Comparison of ENCODE assay signal across 37 cellular contexts in genomic region chr4:20381005-20381404, GRCh38.
"Had no signal": no experiment of that assay in that cellular context is flagged by ENCODE, and none has a peak within 500 bp of the region (broad histone marks: within the 10 kb centered on the region; RNA-seq: fewer than 3 reads in every experiment).

No MANE protein-coding gene starts in this region.

- H3K9me3 ChIP-seq: ascending aorta had no signal

- FAIRE-seq: bronchial epithelial cell, TTC549 had no signal

- ATAC-seq: activated CD8-positive, alpha-beta T cell treated with anti-CD3 and anti-CD28 coated beads for 36 hours; activated naive CD8-positive, alpha-beta T cell treated with anti-CD3 and anti-CD28 coated beads, Interleukin-2, amount 50 U/mL, for 24 hours had no signal

- DNase-seq: activated B cell treated with CpG ODN at 0.5 μM for 24 hours; activated CD4-positive, alpha-beta memory T cell treated with anti-CD3 and anti-CD28 coated beads for 36 hours; activated CD4-positive, alpha-beta T cell treated with anti-CD3 and anti-CD28 coated beads for 4 hours; activated CD4-positive, alpha-beta T cell treated with anti-CD3 and anti-CD28 coated beads, Interleukin-2, amount 10 ng/mL, durations not matched to agents 24 days and 14 days; activated CD4-positive, alpha-beta T cell treated with anti-CD3 and anti-CD28 coated beads, Interleukin-2, amount 50 U/mL, for 1 hour; activated CD4-positive, alpha-beta T cell treated with anti-CD3 and anti-CD28 coated beads, Interleukin-2, amount 50 U/mL, for 4 hours; activated CD4-positive, CD25-positive, alpha-beta regulatory T cell treated with anti-CD3 and anti-CD28 coated beads, Interleukin-2, amount 50 U/mL, for 72 hours; activated CD8-positive, alpha-beta memory T cell treated with anti-CD3 and anti-CD28 coated beads, Interleukin-2, amount 50 U/mL, for 4 hours; activated CD8-positive, alpha-beta T cell treated with anti-CD3 and anti-CD28 coated beads for 36 hours; activated effector memory CD4-positive, alpha-beta T cell treated with Interleukin-2 at 50 U/mL for 16 hours; activated gamma-delta T cell; activated naive CD4-positive, alpha-beta T cell treated with anti-CD3 and anti-CD28 coated beads, Interleukin-2, amount 10 ng/mL, durations not matched to agents 7 days and 5 days; activated naive CD4-positive, alpha-beta T cell treated with Interleukin-2 at 50 U/mL for 16 hours; activated naive CD8-positive, alpha-beta T cell treated with anti-CD3 and anti-CD28 coated beads, Interleukin-2, amount 10 ng/mL, durations not matched to agents 7 days and 5 days; activated naive CD8-positive, alpha-beta T cell treated with anti-CD3 and anti-CD28 coated beads, Interleukin-2, amount 50 U/mL, for 24 hours; activated T-cell treated with anti-CD3 and anti-CD28 coated beads for 4 hours; activated T-cell treated with anti-CD3 and anti-CD28 coated beads, Interleukin-2, amount 50 U/mL, for 1 hour; activated T-cell treated with anti-CD3 and anti-CD28 coated beads, Interleukin-2, amount 50 U/mL, for 48 hours; amygdala; anterior cingulate cortex; caudate nucleus; cerebellar nuclear complex; T-helper 1 cell; T-helper 2 cell; T-helper 9 cell had no signal

- H3K4me1 Mint-ChIP-seq: activated B cell treated with CpG ODN at 0.5 μM for 24 hours; activated CD4-positive, alpha-beta T cell treated with anti-CD3 and anti-CD28 coated beads, Interleukin-2, amount 10 ng/mL, durations not matched to agents 24 days and 14 days; activated naive CD4-positive, alpha-beta T cell treated with anti-CD3 and anti-CD28 coated beads, Interleukin-2, amount 10 ng/mL, durations not matched to agents 7 days and 5 days; activated naive CD4-positive, alpha-beta T cell treated with anti-CD3 and anti-CD28 coated beads, Interleukin-2, amount 50 U/mL, for 24 hours; activated naive CD8-positive, alpha-beta T cell treated with anti-CD3 and anti-CD28 coated beads, Interleukin-2, amount 10 ng/mL, durations not matched to agents 7 days and 5 days; activated naive CD8-positive, alpha-beta T cell treated with anti-CD3 and anti-CD28 coated beads, Interleukin-2, amount 50 U/mL, for 24 hours; central memory CD8-positive, alpha-beta T cell had no signal

- H3K27me3 Mint-ChIP-seq: activated B cell treated with CpG ODN at 0.5 μM for 24 hours; activated CD4-positive, alpha-beta T cell treated with anti-CD3 and anti-CD28 coated beads, Interleukin-2, amount 10 ng/mL, durations not matched to agents 24 days and 14 days; activated CD8-positive, alpha-beta T cell treated with anti-CD3 and anti-CD28 coated beads for 36 hours; activated naive CD4-positive, alpha-beta T cell treated with anti-CD3 and anti-CD28 coated beads, Interleukin-2, amount 10 ng/mL, durations not matched to agents 7 days and 5 days; activated naive CD8-positive, alpha-beta T cell treated with anti-CD3 and anti-CD28 coated beads, Interleukin-2, amount 10 ng/mL, durations not matched to agents 7 days and 5 days; activated naive CD8-positive, alpha-beta T cell treated with anti-CD3 and anti-CD28 coated beads, Interleukin-2, amount 50 U/mL, for 24 hours; brain; central memory CD8-positive, alpha-beta T cell had no signal

- H3K36me3 ChIP-seq: ascending aorta, cardiac muscle cell had no signal

- H3K27me3 ChIP-seq: ascending aorta, cardiac muscle cell had no signal

- H3K36me3 Mint-ChIP-seq: activated CD4-positive, alpha-beta memory T cell treated with anti-CD3 and anti-CD28 coated beads for 36 hours; activated naive CD4-positive, alpha-beta T cell treated with anti-CD3 and anti-CD28 coated beads, Interleukin-2, amount 10 ng/mL, durations not matched to agents 7 days and 5 days; activated naive CD4-positive, alpha-beta T cell treated with anti-CD3 and anti-CD28 coated beads, Interleukin-2, amount 50 U/mL, for 24 hours; activated naive CD8-positive, alpha-beta T cell; activated naive CD8-positive, alpha-beta T cell treated with anti-CD3 and anti-CD28 coated beads, Interleukin-2, amount 10 ng/mL, durations not matched to agents 7 days and 5 days; brain had no signal

- H3K4me3 Mint-ChIP-seq: activated B cell treated with CpG ODN at 0.5 μM for 24 hours; activated CD4-positive, alpha-beta memory T cell treated with anti-CD3 and anti-CD28 coated beads for 36 hours; activated CD4-positive, alpha-beta T cell treated with anti-CD3 and anti-CD28 coated beads, Interleukin-2, amount 10 ng/mL, durations not matched to agents 24 days and 14 days; activated CD8-positive, alpha-beta T cell treated with anti-CD3 and anti-CD28 coated beads for 36 hours; activated naive CD4-positive, alpha-beta T cell treated with anti-CD3 and anti-CD28 coated beads, Interleukin-2, amount 10 ng/mL, durations not matched to agents 7 days and 5 days; activated naive CD4-positive, alpha-beta T cell treated with anti-CD3 and anti-CD28 coated beads, Interleukin-2, amount 50 U/mL, for 24 hours; activated naive CD8-positive, alpha-beta T cell; activated naive CD8-positive, alpha-beta T cell treated with anti-CD3 and anti-CD28 coated beads, Interleukin-2, amount 10 ng/mL, durations not matched to agents 7 days and 5 days; activated naive CD8-positive, alpha-beta T cell treated with anti-CD3 and anti-CD28 coated beads, Interleukin-2, amount 50 U/mL, for 24 hours; brain; central memory CD8-positive, alpha-beta T cell; T-helper 1 cell treated with Interleukin-12 subunit alpha and Interleukin-12 subunit beta and Interleukin-4 antibody, amounts not matched to agents 30 μg/mL and 1 μg/mL, for 36 hours; T-helper 2 cell treated with Interferon-gamma antibody and Interleukin-4, amounts not matched to agents 5 μg/mL and 100 μg/mL, for 36 hours had no signal

- H3K4me1 ChIP-seq: ascending aorta had no signal

- H3K4me3 ChIP-seq: ascending aorta, cardiac muscle cell had no signal

- H3K27ac ChIP-seq: ascending aorta, cardiac muscle cell, VCaP had no signal

- H3K9me3 Mint-ChIP-seq: activated B cell treated with CpG ODN at 0.5 μM for 24 hours; activated CD4-positive, alpha-beta memory T cell treated with anti-CD3 and anti-CD28 coated beads for 36 hours; activated CD4-positive, alpha-beta T cell treated with anti-CD3 and anti-CD28 coated beads, Interleukin-2, amount 10 ng/mL, durations not matched to agents 24 days and 14 days; activated CD8-positive, alpha-beta T cell treated with anti-CD3 and anti-CD28 coated beads for 36 hours; activated naive CD4-positive, alpha-beta T cell treated with anti-CD3 and anti-CD28 coated beads, Interleukin-2, amount 10 ng/mL, durations not matched to agents 7 days and 5 days; activated naive CD4-positive, alpha-beta T cell treated with anti-CD3 and anti-CD28 coated beads, Interleukin-2, amount 50 U/mL, for 24 hours; activated naive CD8-positive, alpha-beta T cell treated with anti-CD3 and anti-CD28 coated beads, Interleukin-2, amount 10 ng/mL, durations not matched to agents 7 days and 5 days; activated naive CD8-positive, alpha-beta T cell treated with anti-CD3 and anti-CD28 coated beads, Interleukin-2, amount 50 U/mL, for 24 hours; activated T-helper 2 cell treated with anti-CD3 and anti-CD28 coated beads, Interferon-gamma antibody, Interleukin-2, Interleukin-4, amounts not matched to agents 10 μg/mL and 5 μg/mL and 100 μg/mL, durations not matched to agents 14 hours and 24 hours and 36 hours; central memory CD8-positive, alpha-beta T cell; T-helper 1 cell treated with Interleukin-12 subunit alpha and Interleukin-12 subunit beta and Interleukin-4 antibody, amounts not matched to agents 30 μg/mL and 1 μg/mL, for 36 hours; T-helper 2 cell treated with Interferon-gamma antibody and Interleukin-4, amounts not matched to agents 5 μg/mL and 100 μg/mL, for 36 hours had no signal
